Comparison of ENCODE assay signal across 19 cellular contexts in genomic region chrX:97211070-97211469, GRCh38.
"Had no signal": no experiment of that assay in that cellular context is flagged by ENCODE, and none has a peak within 500 bp of the region (broad histone marks: within the 10 kb centered on the region; RNA-seq: fewer than 3 reads in every experiment).

No MANE protein-coding gene starts in this region.

- FAIRE-seq: islet of Langerhans, urothelium cell line had no signal

- H3K4me3 Mint-ChIP-seq: activated naive CD4-positive, alpha-beta T cell treated with anti-CD3 and anti-CD28 coated beads for 36 hours; dendritic cell treated with granulocyte-macrophage colony-stimulating factor and Interleukin-4, amounts not matched to agents 40 ng/mL and 50 ng/mL, for 4 days; nephron progenitor cell; T-helper 1 cell treated with Interleukin-12 subunit alpha and Interleukin-12 subunit beta and Interleukin-4 antibody, amounts not matched to agents 30 μg/mL and 1 μg/mL, for 36 hours had no signal

- H3K36me3 ChIP-seq: ascending aorta, esophagus squamous epithelium, left lung, thyroid gland had no signal

- H3K4me1 Mint-ChIP-seq: nephron progenitor cell had no signal

- H3K4me3 ChIP-seq: ascending aorta, esophagus squamous epithelium, hepatocyte, left lung, thyroid gland had no signal

- H3K27me3 Mint-ChIP-seq: dendritic cell treated with granulocyte-macrophage colony-stimulating factor and Interleukin-4, amounts not matched to agents 40 ng/mL and 50 ng/mL, for 4 days had no signal

- H3K9me3 Mint-ChIP-seq: activated naive CD4-positive, alpha-beta T cell treated with anti-CD3 and anti-CD28 coated beads for 36 hours; dendritic cell treated with granulocyte-macrophage colony-stimulating factor and Interleukin-4, amounts not matched to agents 40 ng/mL and 50 ng/mL, for 4 days; nephron progenitor cell; T-helper 1 cell treated with Interleukin-12 subunit alpha and Interleukin-12 subunit beta and Interleukin-4 antibody, amounts not matched to agents 30 μg/mL and 1 μg/mL, for 36 hours had no signal

- ATAC-seq: left lung had no signal

- H3K27ac Mint-ChIP-seq: activated naive CD4-positive, alpha-beta T cell treated with anti-CD3 and anti-CD28 coated beads for 36 hours; dendritic cell treated with granulocyte-macrophage colony-stimulating factor and Interleukin-4, amounts not matched to agents 40 ng/mL and 50 ng/mL, for 4 days; nephron progenitor cell; T-helper 1 cell treated with Interleukin-12 subunit alpha and Interleukin-12 subunit beta and Interleukin-4 antibody, amounts not matched to agents 30 μg/mL and 1 μg/mL, for 36 hours had no signal

- H3K4me1 ChIP-seq: ascending aorta, esophagus squamous epithelium, left lung, thyroid gland had no signal

- H3K9me3 ChIP-seq: ascending aorta, esophagus squamous epithelium, left lung, thyroid gland had no signal

- H3K27ac ChIP-seq: ascending aorta, esophagus squamous epithelium, hepatocyte, left lung, thyroid gland had no signal

- H3K27me3 ChIP-seq: esophagus squamous epithelium, hepatocyte, left lung, thyroid gland had no signal

- DNase-seq: activated CD4-positive, alpha-beta T cell treated with anti-CD3 and anti-CD28 coated beads, Interleukin-2, amount 50 U/mL, for 4 hours; activated CD4-positive, CD25-positive, alpha-beta regulatory T cell treated with anti-CD3 and anti-CD28 coated beads, Interleukin-2, amount 50 U/mL, for 72 hours; activated naive CD4-positive, alpha-beta T cell treated with anti-CD3 and anti-CD28 coated beads for 36 hours; activated T-cell treated with anti-CD3 and anti-CD28 coated beads, Interleukin-2, amount 50 U/mL, for 1 hour; effector CD8-positive, alpha-beta T cell; esophagus squamous epithelium; left lung; nephron progenitor cell; nucleus accumbens; posterior cingulate gyrus; retina; stimulated activated naive CD4-positive, alpha-beta T cell; thyroid gland had no signal
